ENCODE assay signal across 16 cellular contexts in genomic region chr2:158754303-158754611, GRCh38. TPM values are rescaled to one million over a fixed set of nuclear protein-coding genes. Genes with fewer than 3 reads are reported as not detected.
DNase-seq lines count a peak whose midpoint lies in the region; ATAC-seq and TF ChIP-seq lines count a peak whose summit lies in the region.
"Had no signal": no experiment of that assay in that cellular context is flagged by ENCODE, and none has a peak within 500 bp of the region (broad histone marks: within the 10 kb centered on the region; RNA-seq: fewer than 3 reads in every experiment).

No MANE protein-coding gene starts in this region.

- ATAC-seq in GM19023 (IDR thresholded peaks at IDR 0.05; ENCODE audit: unreplicated experiment) (peak; percentile 13), HG03103 (IDR thresholded peaks at IDR 0.05; ENCODE audit: low read depth, unreplicated experiment) (peak; percentile 12)
- no peak for ATAC-seq in stimulated activated naive CD8-positive, alpha-beta T cell treated with anti-CD3 and anti-CD28 coated beads, Interleukin-15, amount 100 ng/mL, for 72 hours

- 50 to 60% (median 54%) methylated on average over 4 of the region's 4 CpGs for WGBS in spleen, 5 donors

- TF ChIP-seq CTCF in spleen (IDR thresholded peaks at IDR 0.05 in 8 of 11, conservative IDR thresholded peaks at IDR 0.05 in 3 of 11) (peak in 6 of 11 experiments; percentile 0 to 39 (median 12)), coronary artery (IDR thresholded peaks at IDR 0.05) (no peak)

- no peak for TF ChIP-seq POLR2A in spleen (IDR thresholded peaks at IDR 0.05)

- H3K27ac ChIP-seq in spleen, result no peak overlapping the region
- no peak overlapping the region for H3K27ac ChIP-seq in coronary artery
- H3K27ac ChIP-seq: SJSA1 had no signal

- H3K9ac ChIP-seq in adipocyte (ENCODE audit: low read length), result peak overlapping the region; percentile 13

- no peak overlapping the region for H3K27ac Mint-ChIP-seq in stimulated activated naive CD8-positive, alpha-beta T cell treated with anti-CD3 and anti-CD28 coated beads, Interleukin-15, amount 100 ng/mL, for 72 hours
- H3K27ac Mint-ChIP-seq: activated naive CD8-positive, alpha-beta T cell had no signal

- H3K4me3 ChIP-seq in adipocyte (ENCODE audit: low read length) (peak overlapping the region; percentile 73), spleen (no peak overlapping the region), coronary artery (no peak overlapping the region)
- H3K4me3 ChIP-seq: SJSA1 had no signal

- H3K4me1 Mint-ChIP-seq in stimulated activated naive CD8-positive, alpha-beta T cell treated with anti-CD3 and anti-CD28 coated beads, Interleukin-15, amount 100 ng/mL, for 72 hours, result no peaks in the 10 kb centered on the region

- H3K9me3 ChIP-seq in adipocyte (ENCODE audit: control insufficient read depth, low read length) (peaks cover 5% of the 10 kb centered on the region), spleen (no peaks in the 10 kb centered on the region)
- H3K9me3 ChIP-seq: SJSA1 had no signal

- no peaks in the 10 kb centered on the region for H3K36me3 ChIP-seq in adipocyte (ENCODE audit: control insufficient read depth, insufficient read depth, low read length, severe bottlenecking)
- H3K36me3 ChIP-seq in spleen, result no peaks in the 10 kb centered on the region
- H3K36me3 ChIP-seq: SJSA1 had no signal

- H3K27me3 ChIP-seq in adipocyte (replicated peaks; ENCODE audit: control insufficient read depth, insufficient read depth, low read length) (no peaks in the 10 kb centered on the region), spleen (replicated peaks in 1 of 7) (peaks cover 0 to 16% (median 0%) of the 10 kb centered on the region in 7 donors)

- no peaks in the 10 kb centered on the region for H3K9me3 Mint-ChIP-seq in stimulated activated naive CD8-positive, alpha-beta T cell treated with anti-CD3 and anti-CD28 coated beads, Interleukin-15, amount 100 ng/mL, for 72 hours

- H3K4me1 ChIP-seq in adipocyte (ENCODE audit: control insufficient read depth, insufficient read depth, low read length) (peaks cover 7% of the 10 kb centered on the region), spleen (peaks cover 0 to 9% (median 0%) of the 10 kb centered on the region in 6 donors)
- H3K4me1 ChIP-seq: SJSA1 had no signal

- peaks cover 15% of the 10 kb centered on the region for H3K27me3 Mint-ChIP-seq in stimulated activated naive CD8-positive, alpha-beta T cell treated with anti-CD3 and anti-CD28 coated beads, Interleukin-15, amount 100 ng/mL, for 72 hours

- intact Hi-C loops in spleen (cut with DNase I; ENCODE audit: low total_unique reads), result loop anchor here (5.0 kb wide), 2 partner anchors 577 to 732 kb away; no protein-coding TSS in a partner anchor

- DNase-seq in adipocyte (ENCODE audit: low read depth), result no peak
- no peak for DNase-seq in spleen
- no peak for DNase-seq in coronary artery (ENCODE audit: low spot score)
- no peak for DNase-seq in DMS 273 treated with DMSO at 0.1 percent for 48 hours (lab: John Stamatoyannopoulos, UW)
- no peak for DNase-seq in stimulated activated naive CD8-positive, alpha-beta T cell treated with anti-CD3 and anti-CD28 coated beads, Interleukin-15, amount 100 ng/mL, for 72 hours
- DNase-seq: activated T-cell treated with anti-CD3 and anti-CD28 coated beads for 4 hours; effector CD8-positive, alpha-beta T cell; NCI-H1417 treated with DMSO at 0.1 percent for 48 hours had no signal

- no peak overlapping the region for H3K4me3 Mint-ChIP-seq in stimulated activated naive CD8-positive, alpha-beta T cell treated with anti-CD3 and anti-CD28 coated beads, Interleukin-15, amount 100 ng/mL, for 72 hours
- H3K4me3 Mint-ChIP-seq: activated naive CD8-positive, alpha-beta T cell had no signal

RNA-seq across cellular contexts. Expression of gene DAPL1, which starts 40.9 kb away (rescaled TPM):
- total RNA-seq in spleen, result under 1 TPM in 1 of 7 donors, not detected in 6; 0.73 TPM
- polyA plus RNA-seq in spleen, result 1 to 10 TPM in 1 of 3 donors, under 1 TPM in 1, not detected in 1; 0.21 to 4.1 TPM
- total RNA-seq: cardiac septum, kidney epithelial cell, osteoblast, sciatic nerve, SJSA1 had no signal
